ENCODE assay signal across 24 cellular contexts in genomic region chr10:34112431-34112830, GRCh38.
DNase-seq lines count a peak whose midpoint lies in the region; ATAC-seq, FAIRE-seq and TF ChIP-seq lines count a peak whose summit lies in the region.
"Had no signal": no experiment of that assay in that cellular context is flagged by ENCODE, and none has a peak within 500 bp of the region (broad histone marks: within the 10 kb centered on the region; RNA-seq: fewer than 3 reads in every experiment).

No MANE protein-coding gene starts in this region.

- H3K4me2 ChIP-seq in Karpas-422 (ENCODE audit: low read depth, low read length, poor library complexity, severe bottlenecking): no peak overlapping the region

- H3K27me3 Mint-ChIP-seq in mesothelial cell of epicardium (ENCODE audit: low read depth): no peaks in the 10 kb centered on the region
- H3K27me3 Mint-ChIP-seq: CD4-positive, alpha-beta T cell had no signal

- no peaks in the 10 kb centered on the region for H4K20me1 ChIP-seq in Karpas-422 (ENCODE audit: insufficient read depth, low read depth, low read length)

- peaks cover 9% of the 10 kb centered on the region for H3K36me3 Mint-ChIP-seq in mesothelial cell of epicardium

- no peak overlapping the region for H3K9ac ChIP-seq in Karpas-422 (ENCODE audit: low read length)

- H3K4me3 Mint-ChIP-seq in mesothelial cell of epicardium: no peak overlapping the region
- H3K4me3 Mint-ChIP-seq: CD4-positive, alpha-beta T cell had no signal

- no peaks in the 10 kb centered on the region for H3K79me2 ChIP-seq in Karpas-422 (ENCODE audit: low read length)

- H3K9me3 Mint-ChIP-seq in mesothelial cell of epicardium: no peaks in the 10 kb centered on the region
- H3K9me3 Mint-ChIP-seq: CD4-positive, alpha-beta T cell had no signal

- no peak overlapping the region for H3K27ac ChIP-seq in Karpas-422 (ENCODE audit: low read length)
- H3K27ac ChIP-seq: SK-N-MC had no signal

- H3K36me3 ChIP-seq in H7 (replicated peaks; ENCODE audit: control insufficient read depth, insufficient read depth, low read length): no peaks in the 10 kb centered on the region
- no peaks in the 10 kb centered on the region for H3K36me3 ChIP-seq in Karpas-422 (ENCODE audit: insufficient read depth, low read length)
- H3K36me3 ChIP-seq: MG63 had no signal

- peaks cover 44% of the 10 kb centered on the region for H3K4me1 Mint-ChIP-seq in mesothelial cell of epicardium

- H3K4me3 ChIP-seq in fibroblast of mammary gland (ENCODE audit: control insufficient read depth, low read depth, low read length) (no peak overlapping the region), H7 (ENCODE audit: insufficient read depth, low read depth, low read length) (no peak overlapping the region), Karpas-422 (ENCODE audit: low read length) (no peak overlapping the region)
- H3K4me3 ChIP-seq: GM12878, MG63, SK-N-MC had no signal

- no peaks in the 10 kb centered on the region for H3K4me1 ChIP-seq in Karpas-422 (ENCODE audit: low read length)
- H3K4me1 ChIP-seq: Caco-2 had no signal

- no peaks in the 10 kb centered on the region for H3K9me2 ChIP-seq in Karpas-422 (replicated peaks; ENCODE audit: insufficient read depth, low read length)

- DNase-seq in AG08395 (ENCODE audit: low spot score) (peak; percentile 35), HCEC 1CT (peak; percentile 15), fibroblast of mammary gland (ENCODE audit: low read depth) (peak; percentile 78), mesothelial cell of epicardium (ENCODE audit: low spot score in 2 of 2, unreplicated experiment in 2 of 2) (no peak), RCC 7860 (ENCODE audit: low spot score) (no peak), H7 (no peak), Karpas-422 (no peak)
- DNase-seq: 8988T; Caco-2; CD4-positive, alpha-beta T cell; GOT3; Kasumi-1; MG63; NCI-H1048; NCI-H1436 treated with DMSO at 0.1 percent for 48 hours; NCI-H2029 treated with DMSO at 0.1 percent for 48 hours; NCI-H2171 treated with DMSO at 0.1 percent for 48 hours; NK-92 treated with Interleukin-12 subunit alpha and Interleukin-12 subunit beta, amount 100 ng/mL, for 24 hours; SHP77 had no signal

- peak overlapping the region; percentile 2 for H3K27ac Mint-ChIP-seq in mesothelial cell of epicardium
- H3K27ac Mint-ChIP-seq: CD4-positive, alpha-beta T cell had no signal

- H2AFZ ChIP-seq in Karpas-422 (ENCODE audit: low read length): no peak overlapping the region

- FAIRE-seq in RCC 7860 (lab: Jason Lieb, UNC): no peak
- FAIRE-seq: G401.6, GM12878, GM18507 had no signal

- ATAC-seq in HG03442 (IDR thresholded peaks at IDR 0.05; ENCODE audit: unreplicated experiment): no peak
- ATAC-seq: GM12878 had no signal

- TF ChIP-seq CTCF in fibroblast of mammary gland (conservative IDR thresholded peaks at IDR 0.05; ENCODE audit: control insufficient read depth, insufficient read depth, low read depth, low read length) (no peak), mesothelial cell of epicardium (IDR thresholded peaks at IDR 0.05; ENCODE audit: unreplicated experiment) (no peak)

- no peaks in the 10 kb centered on the region for H3K27me3 ChIP-seq in H7 (ENCODE audit: control insufficient read depth, insufficient read depth, low read length)
- H3K27me3 ChIP-seq in Karpas-422 (ENCODE audit: low read length): no peaks in the 10 kb centered on the region
- H3K27me3 ChIP-seq: MG63 had no signal

- peaks cover 12% of the 10 kb centered on the region for H3K9me3 ChIP-seq in Karpas-422 (ENCODE audit: low read length)
- H3K9me3 ChIP-seq: Caco-2, MG63 had no signal

Comparison
In these comparisons a context has a peak if more than half of its experiments do, and no peak if none do; other contexts are left out.
1. DNase-seq: peak in AG08395 (single experiment), HCEC 1CT (single experiment) and fibroblast of mammary gland (single experiment); none in mesothelial cell of epicardium (0 of 2), RCC 7860 (single experiment), H7 (single experiment) and Karpas-422 (single experiment).